ENCODE assay signal across 9 cellular contexts in the genomic region with DNA sequence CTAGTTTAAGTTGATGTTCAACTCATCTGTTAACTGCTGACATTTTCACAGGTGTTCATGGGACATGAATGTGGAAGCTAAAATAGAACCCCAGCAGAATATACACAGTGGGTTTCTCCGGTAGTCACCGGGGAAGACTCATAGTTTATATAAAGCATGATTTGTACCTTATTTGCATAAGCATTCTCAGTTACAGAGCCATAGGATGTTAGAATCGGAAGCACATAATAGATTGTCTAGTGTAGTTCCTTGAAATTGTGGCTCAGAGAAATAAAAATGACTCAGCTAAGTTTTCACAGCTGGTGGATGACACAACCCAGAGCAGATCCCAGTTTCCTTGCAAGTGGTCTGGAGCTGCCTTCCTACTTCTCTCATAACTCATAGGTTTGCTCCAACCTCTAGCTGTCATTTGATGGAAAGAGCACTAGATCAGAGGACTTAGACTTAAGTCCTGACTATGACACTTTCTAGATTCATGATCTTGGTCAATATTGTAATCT.
DNase-seq lines count a peak whose midpoint lies in the region; ATAC-seq and TF ChIP-seq lines count a peak whose summit lies in the region.
"Had no signal": no experiment of that assay in that cellular context is flagged by ENCODE, and none has a peak within 500 bp of the region (broad histone marks: within the 10 kb centered on the region; RNA-seq: fewer than 3 reads in every experiment).

No MANE protein-coding gene starts in this region.

- no peaks in the 10 kb centered on the region for H3K27me3 ChIP-seq in MG63
- no peaks in the 10 kb centered on the region for H3K27me3 ChIP-seq in effector memory CD4-positive, alpha-beta T cell (replicated peaks; ENCODE audit: control insufficient read depth, insufficient read depth, low read length, poor library complexity, severe bottlenecking)

- H3K27ac ChIP-seq in coronary artery: no peak overlapping the region
- no peak overlapping the region for H3K27ac ChIP-seq in effector memory CD4-positive, alpha-beta T cell (ENCODE audit: insufficient read depth, low read length, poor library complexity, severe bottlenecking)
- H3K27ac ChIP-seq: SJSA1 had no signal

- no peaks in the 10 kb centered on the region for H3K4me1 ChIP-seq in effector memory CD4-positive, alpha-beta T cell (ENCODE audit: control insufficient read depth, insufficient read depth, low read length, poor library complexity, severe bottlenecking)
- H3K4me1 ChIP-seq: SJSA1 had no signal

- DNase-seq in MG63: peak; percentile 49
- peak; percentile 87 to 92 for DNase-seq in foreskin fibroblast
- DNase-seq in coronary artery (ENCODE audit: low spot score): no peak
- DNase-seq in effector memory CD4-positive, alpha-beta T cell: no peak
- DNase-seq in NCI-H345 treated with DMSO at 0.1 percent for 48 hours (lab: John Stamatoyannopoulos, UW; ENCODE audit: unreplicated experiment): no peak
- no peak for DNase-seq in cortex of kidney (lab: John Stamatoyannopoulos, UW)

- H3K9me3 ChIP-seq in MG63: no peaks in the 10 kb centered on the region
- H3K9me3 ChIP-seq in effector memory CD4-positive, alpha-beta T cell (ENCODE audit: control insufficient read depth, low read length): no peaks in the 10 kb centered on the region
- H3K9me3 ChIP-seq: SJSA1 had no signal

- H3K36me3 ChIP-seq in MG63: no peaks in the 10 kb centered on the region
- no peaks in the 10 kb centered on the region for H3K36me3 ChIP-seq in effector memory CD4-positive, alpha-beta T cell (ENCODE audit: control insufficient read depth, insufficient read depth, low read length)
- H3K36me3 ChIP-seq: SJSA1 had no signal

- TF ChIP-seq CTCF in foreskin fibroblast (IDR thresholded peaks at IDR 0.05; ENCODE audit: low read depth, low read length): no peak
- no peak for TF ChIP-seq CTCF in coronary artery (IDR thresholded peaks at IDR 0.05)

- TF ChIP-seq POLR2A in GM18505 (IDR thresholded peaks at IDR 0.05; ENCODE audit: borderline replicate concordance, extremely low read depth, insufficient read depth, insufficient read length): no peak

- H3K4me3 ChIP-seq in MG63 (no peak overlapping the region), foreskin fibroblast (ENCODE audit: low read depth in 1 of 2, low read length in 2 of 2) (no peak overlapping the region), coronary artery (no peak overlapping the region)
- H3K4me3 ChIP-seq in effector memory CD4-positive, alpha-beta T cell (ENCODE audit: insufficient read depth, low read depth, low read length, poor library complexity, severe bottlenecking): no peak overlapping the region
- H3K4me3 ChIP-seq: SJSA1 had no signal

- peak; percentile 90 for ATAC-seq in GM18505 (IDR thresholded peaks at IDR 0.05; ENCODE audit: unreplicated experiment)
- peak; percentile 98 for ATAC-seq in GM21825 (IDR thresholded peaks at IDR 0.05; ENCODE audit: unreplicated experiment)

Comparison
In these comparisons a context has a peak if more than half of its experiments do, and no peak if none do; other contexts are left out.
1. DNase-seq: peak in MG63 (single experiment) and foreskin fibroblast (2 of 2); none in coronary artery (single experiment), effector memory CD4-positive, alpha-beta T cell (0 of 3), NCI-H345 treated with DMSO at 0.1 percent for 48 hours (single experiment) and cortex of kidney (single experiment).